ENCODE assay signal across 8 cellular contexts in the genomic region with DNA sequence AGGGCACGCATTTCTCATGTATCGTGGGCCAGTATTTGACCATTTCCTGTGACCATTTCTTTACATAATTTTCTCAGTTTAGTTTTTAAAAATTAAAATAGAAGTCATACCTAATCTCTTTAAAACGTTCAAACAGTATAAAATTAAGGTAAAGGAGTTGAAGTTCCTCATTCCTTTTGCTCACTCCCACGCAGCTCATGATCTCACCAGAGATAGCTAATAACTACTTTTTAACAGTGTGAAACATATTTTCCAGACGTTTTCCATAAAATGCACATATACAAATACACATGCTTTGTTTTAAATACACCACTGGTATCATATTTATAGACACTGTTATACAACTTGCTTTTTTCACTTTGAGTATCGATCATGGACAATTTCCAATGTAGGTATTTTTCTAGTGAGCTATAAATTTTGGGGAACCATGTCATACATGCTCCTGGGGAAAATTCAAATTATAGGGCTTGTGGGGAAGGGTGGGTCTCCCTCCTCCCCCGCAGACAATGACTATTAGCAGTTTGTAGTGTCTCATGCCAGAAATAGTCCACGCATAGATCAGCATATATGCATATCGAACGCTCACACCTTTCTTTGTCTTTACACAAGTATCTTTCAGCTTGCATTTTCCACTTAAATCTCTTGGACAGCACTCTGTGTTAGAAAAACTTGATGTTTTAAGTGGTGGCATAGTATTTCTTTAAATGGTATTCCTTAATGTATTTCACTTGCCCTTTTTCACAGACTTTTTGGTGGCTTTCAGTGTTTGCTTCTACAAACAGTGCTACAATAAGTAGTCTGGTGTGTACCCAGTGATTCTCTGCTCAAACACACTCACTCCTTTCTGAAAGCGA.
A peak's percentile ranks its signal among the peaks of the same experiment; 100 is the strongest.
DNase-seq lines count a peak whose midpoint lies in the region; ATAC-seq and TF ChIP-seq lines count a peak whose summit lies in the region.

No MANE protein-coding gene starts in this region.

- H3K27me3 Mint-ChIP-seq in CD4-positive, alpha-beta T cell = no peaks in the 10 kb centered on the region
- no peaks in the 10 kb centered on the region for H3K27me3 Mint-ChIP-seq in activated CD4-positive, alpha-beta memory T cell treated with anti-CD3 and anti-CD28 coated beads for 36 hours

- no peak overlapping the region for H3K27ac ChIP-seq in CD4-positive, alpha-beta T cell (ENCODE audit: low read depth, low read length)
- peak overlapping the region; percentile 96 for H3K27ac ChIP-seq in VCaP
- peak overlapping the region; percentile 58 to 63 for H3K27ac ChIP-seq in mucosa of rectum (ENCODE audit: low read depth in 2 of 2, low read length in 2 of 2)
- no peak overlapping the region for H3K27ac ChIP-seq in ascending aorta

- H3K9ac ChIP-seq in mucosa of rectum (ENCODE audit: low read depth in 1 of 2, low read length in 2 of 2) = peak overlapping the region; percentile 23 to 41

- H3K9me3 ChIP-seq in CD4-positive, alpha-beta T cell (ENCODE audit: control insufficient read depth, low read length) = no peaks in the 10 kb centered on the region
- H3K9me3 ChIP-seq in mucosa of rectum (ENCODE audit: control insufficient read depth in 2 of 2, low read length in 2 of 2) (no peaks in the 10 kb centered on the region), ascending aorta (no peaks in the 10 kb centered on the region)

- peaks cover 54% of the 10 kb centered on the region for H3K4me1 Mint-ChIP-seq in CD4-positive, alpha-beta T cell (ENCODE audit: low read depth)
- peaks cover 38% of the 10 kb centered on the region for H3K4me1 Mint-ChIP-seq in activated CD4-positive, alpha-beta memory T cell treated with anti-CD3 and anti-CD28 coated beads for 36 hours (ENCODE audit: low read depth)

- CTCF ChIA-PET in CD4-positive, alpha-beta T cell (lab: Charles Lee) = interaction anchor here (1.1 to 1.2 kb wide), 2 partner anchors 10 to 11 kb away, joined by 3 read pairs; no protein-coding TSS in a partner anchor
- CTCF ChIA-PET in activated CD4-positive, alpha-beta memory T cell treated with anti-CD3 and anti-CD28 coated beads for 36 hours (lab: Charles Lee) = no interaction called here

- no peaks in the 10 kb centered on the region for H3K36me3 Mint-ChIP-seq in CD4-positive, alpha-beta T cell (ENCODE audit: low read depth)
- H3K36me3 Mint-ChIP-seq in activated CD4-positive, alpha-beta memory T cell treated with anti-CD3 and anti-CD28 coated beads for 36 hours = no peaks in the 10 kb centered on the region

- H3K27ac Mint-ChIP-seq in CD4-positive, alpha-beta T cell = peak overlapping the region; percentile 82
- H3K27ac Mint-ChIP-seq in activated CD4-positive, alpha-beta memory T cell treated with anti-CD3 and anti-CD28 coated beads for 36 hours = no peak overlapping the region

- in situ Hi-C loops in GM13976 (cut with MboI; ENCODE audit: low sequenced_read_pairs, unreplicated experiment) = loop anchor here (10.0 kb wide), 1 partner anchor 186 kb away; no protein-coding TSS in a partner anchor

- H3K36me3 ChIP-seq in mucosa of rectum (ENCODE audit: control insufficient read depth in 2 of 2, insufficient read depth in 2 of 2, low read length in 2 of 2) (no peaks in the 10 kb centered on the region), ascending aorta (no peaks in the 10 kb centered on the region)

- no peak overlapping the region for H3K4me3 ChIP-seq in mucosa of rectum (ENCODE audit: low read length in 2 of 2)
- no peak overlapping the region for H3K4me3 ChIP-seq in ascending aorta

- intact Hi-C loops in CD4-positive, alpha-beta T cell (cut with DNase I, micrococcal nuclease) = no loop called here
- intact Hi-C loops in activated CD4-positive, alpha-beta memory T cell treated with anti-CD3 and anti-CD28 coated beads for 36 hours (cut with micrococcal nuclease) = no loop called here
- intact Hi-C loops in ascending aorta (cut with DNase I) = no loop called here

- no peak for TF ChIP-seq CTCF in CD4-positive, alpha-beta T cell (IDR thresholded peaks at IDR 0.05)
- TF ChIP-seq CTCF in VCaP (conservative IDR thresholded peaks at IDR 0.05) (no peak), GM13976 (IDR thresholded peaks at IDR 0.05; ENCODE audit: borderline replicate concordance, control extremely low read depth, extremely low read depth, insufficient read depth, missing control alignments) (no peak), ascending aorta (IDR thresholded peaks at IDR 0.05) (no peak)

- POLR2A ChIA-PET in CD4-positive, alpha-beta T cell (lab: Charles Lee) = interaction anchor here (1.0 to 2.7 kb wide), 8 partner anchors 8 to 145 kb away, joined by 3 to 11 read pairs (median 4); no protein-coding TSS in a partner anchor
- POLR2A ChIA-PET in activated CD4-positive, alpha-beta memory T cell treated with anti-CD3 and anti-CD28 coated beads for 36 hours (lab: Charles Lee) = interaction anchor here (0.5 to 1.6 kb wide), 5 partner anchors 9 to 149 kb away, joined by 3 to 4 read pairs (median 4); no protein-coding TSS in a partner anchor

- H3K4me3 Mint-ChIP-seq in CD4-positive, alpha-beta T cell = peak overlapping the region; percentile 59
- H3K4me3 Mint-ChIP-seq in activated CD4-positive, alpha-beta memory T cell treated with anti-CD3 and anti-CD28 coated beads for 36 hours = no peak overlapping the region

- no peak for ATAC-seq in CD4-positive, alpha-beta T cell (ENCODE audit: poor library complexity)
- ATAC-seq in HG02884 (IDR thresholded peaks at IDR 0.05; ENCODE audit: unreplicated experiment) = peak; percentile 42

- no peaks in the 10 kb centered on the region for H3K9me3 Mint-ChIP-seq in CD4-positive, alpha-beta T cell
- H3K9me3 Mint-ChIP-seq in activated CD4-positive, alpha-beta memory T cell treated with anti-CD3 and anti-CD28 coated beads for 36 hours = no peaks in the 10 kb centered on the region

- no peak for DNase-seq in CD4-positive, alpha-beta T cell
- DNase-seq in activated CD4-positive, alpha-beta memory T cell treated with anti-CD3 and anti-CD28 coated beads for 36 hours = no peak
- DNase-seq in iPS-NIHi7 (ENCODE audit: extremely low spot score) (no peak), GM13976 (ENCODE audit: low spot score) (no peak), ascending aorta (ENCODE audit: low spot score in 2 of 2) (no peak)

- H3K27me3 ChIP-seq in CD4-positive, alpha-beta T cell (ENCODE audit: control insufficient read depth, insufficient read depth, low read length) = no peaks in the 10 kb centered on the region
- H3K27me3 ChIP-seq in mucosa of rectum (ENCODE audit: control insufficient read depth in 2 of 2, insufficient read depth in 2 of 2, low read length in 2 of 2) (no peaks in the 10 kb centered on the region), ascending aorta (no peaks in the 10 kb centered on the region)

- peaks cover 13 to 16% of the 10 kb centered on the region in 2 donors for H3K4me1 ChIP-seq in mucosa of rectum (ENCODE audit: control insufficient read depth in 2 of 2, insufficient read depth in 2 of 2, low read length in 2 of 2)
- H3K4me1 ChIP-seq in ascending aorta = no peaks in the 10 kb centered on the region

Comparison
In these comparisons a context has a peak if more than half of its experiments do, and no peak if none do; other contexts are left out.
1. H3K27ac ChIP-seq: peak in VCaP (single experiment) and mucosa of rectum (2 of 2); none in CD4-positive, alpha-beta T cell (single experiment) and ascending aorta (0 of 2).